Comparison of ENCODE assay signal across 10 cellular contexts in genomic region chr6:158655569-158656450, GRCh38. TPM values are rescaled to one million over a fixed set of nuclear protein-coding genes. Genes with fewer than 3 reads are reported as not detected.
DNase-seq lines count a peak whose midpoint lies in the region; ATAC-seq and TF ChIP-seq lines count a peak whose summit lies in the region.
"Had no signal": no experiment of that assay in that cellular context is flagged by ENCODE, and none has a peak within 500 bp of the region (broad histone marks: within the 10 kb centered on the region; RNA-seq: fewer than 3 reads in every experiment).

No MANE protein-coding gene starts in this region.

- peak overlapping the region; percentile 87 for H4K8ac ChIP-seq in mesenchymal stem cell (ENCODE audit: low read length)

- H3K4me1 ChIP-seq in mesenchymal stem cell (ENCODE audit: control insufficient read depth, insufficient read depth, low read depth, low read length) = peaks cover 14% of the 10 kb centered on the region
- H3K4me1 ChIP-seq: prostate gland had no signal

- H2BK12ac ChIP-seq in mesenchymal stem cell (ENCODE audit: low read length in 2 of 2) = peak overlapping the region; percentile 55 to 100

- H3K4me2 ChIP-seq in mesenchymal stem cell (ENCODE audit: low read length, poor library complexity, severe bottlenecking) = no peak overlapping the region

- DNase-seq in AG04450 (ENCODE audit: low read depth, low spot score) = no peak
- peak; percentile 54 for DNase-seq in LHCN-M2 (ENCODE audit: low read depth)
- peak; percentile 27 for DNase-seq in WERI-Rb-1
- DNase-seq in mesenchymal stem cell = peak; percentile 84
- no peak for DNase-seq in GM19240 (ENCODE audit: insufficient read length, low spot score)
- no peak for DNase-seq in cerebellar nuclear complex (lab: John Stamatoyannopoulos, UW)

- H3K4me3 ChIP-seq in AG04450 (ENCODE audit: low read depth, low read length) = no peak overlapping the region
- H3K4me3 ChIP-seq in WERI-Rb-1 (ENCODE audit: low read depth, low read length) = no peak overlapping the region
- H3K4me3 ChIP-seq in mesenchymal stem cell (ENCODE audit: insufficient read depth in 1 of 2, low read depth in 1 of 2, low read length in 2 of 2) = no peak overlapping the region
- H3K4me3 ChIP-seq: prostate gland had no signal

- H3K27ac ChIP-seq in AG04450 (ENCODE audit: low read depth, low read length) = peak overlapping the region; percentile 92
- H3K27ac ChIP-seq in WERI-Rb-1 = no peak overlapping the region
- no peak overlapping the region for H3K27ac ChIP-seq in mesenchymal stem cell (ENCODE audit: low read length, poor library complexity, severe bottlenecking)
- H3K27ac ChIP-seq: VCaP had no signal

- H2BK5ac ChIP-seq in mesenchymal stem cell (ENCODE audit: low read depth, low read length, poor library complexity, severe bottlenecking) = no peak overlapping the region

- peak overlapping the region in 1 of 2 experiments; percentile 78 for H3K14ac ChIP-seq in mesenchymal stem cell (ENCODE audit: low read length in 2 of 2)

- H4K91ac ChIP-seq in mesenchymal stem cell (ENCODE audit: low read length) = peak overlapping the region; percentile 94

- H3K9ac ChIP-seq in mesenchymal stem cell (ENCODE audit: low read length) = peak overlapping the region; percentile 70

- no peak for ATAC-seq in GM21576 (IDR thresholded peaks at IDR 0.05; ENCODE audit: unreplicated experiment)
- ATAC-seq in HG03045 (IDR thresholded peaks at IDR 0.05; ENCODE audit: unreplicated experiment) = no peak

- H3K36me3 ChIP-seq in WERI-Rb-1 (no peaks in the 10 kb centered on the region), mesenchymal stem cell (ENCODE audit: control insufficient read depth in 1 of 2, insufficient read depth in 2 of 2, low read depth in 1 of 2, low read length in 2 of 2) (no peaks in the 10 kb centered on the region)
- H3K36me3 ChIP-seq: prostate gland had no signal

- no peak for TF ChIP-seq CTCF in AG04450 (IDR thresholded peaks at IDR 0.05; ENCODE audit: low read depth, low read length)
- no peak for TF ChIP-seq CTCF in WERI-Rb-1 (IDR thresholded peaks at IDR 0.05; ENCODE audit: low read depth, low read length)

- CTCF ChIA-PET in AG04450 (lab: Charles Lee) = interaction anchor here (1.0 kb wide), 1 partner anchor 36 kb away, joined by 5 read pairs; no protein-coding TSS in a partner anchor

- POLR2A ChIA-PET in AG04450 (lab: Yijun Ruan, JAX) = interaction anchor here (0.6 to 1.8 kb wide), 2 partner anchors 11 to 19 kb away, joined by 10 to 12 read pairs; partner anchors contain the start of gene DYNLT1

- peak overlapping the region; percentile 69 to 95 for H3K4ac ChIP-seq in mesenchymal stem cell (ENCODE audit: low read depth in 1 of 2, low read length in 2 of 2)

- H3K18ac ChIP-seq in mesenchymal stem cell (ENCODE audit: low read depth in 1 of 2, low read length in 2 of 2) = peak overlapping the region; percentile 93 to 96

- no peaks in the 10 kb centered on the region for H3K9me3 ChIP-seq in AG04450 (ENCODE audit: control insufficient read depth, insufficient read depth, low read length)
- peaks cover 3% of the 10 kb centered on the region for H3K9me3 ChIP-seq in WERI-Rb-1 (ENCODE audit: severe bottlenecking)
- no peaks in the 10 kb centered on the region for H3K9me3 ChIP-seq in mesenchymal stem cell (ENCODE audit: control insufficient read depth, low read length)
- H3K9me3 ChIP-seq: prostate gland had no signal

- no peaks in the 10 kb centered on the region for H3K79me1 ChIP-seq in mesenchymal stem cell (replicated peaks; ENCODE audit: low read length, poor library complexity, severe bottlenecking)

- H2AFZ ChIP-seq in mesenchymal stem cell (ENCODE audit: low read depth, low read length) = no peak overlapping the region

- no peaks in the 10 kb centered on the region for H3K27me3 ChIP-seq in AG04450 (ENCODE audit: control insufficient read depth, insufficient read depth, low read length)
- H3K27me3 ChIP-seq in WERI-Rb-1 (ENCODE audit: insufficient read depth, low read depth, severe bottlenecking) = no peaks in the 10 kb centered on the region
- no peaks in the 10 kb centered on the region for H3K27me3 ChIP-seq in mesenchymal stem cell (ENCODE audit: control insufficient read depth in 1 of 2, insufficient read depth in 1 of 2, low read length in 2 of 2)

- peak overlapping the region; percentile 2 for H2AK5ac ChIP-seq in mesenchymal stem cell (ENCODE audit: low read length, severe bottlenecking)

- peak overlapping the region in 1 of 2 experiments; percentile 27 for H3K23ac ChIP-seq in mesenchymal stem cell (ENCODE audit: low read length in 2 of 2)

- H2BK120ac ChIP-seq in mesenchymal stem cell (ENCODE audit: low read depth, low read length) = peak overlapping the region; percentile 64

- peak overlapping the region; percentile 75 for H2BK15ac ChIP-seq in mesenchymal stem cell (ENCODE audit: low read depth, poor library complexity, severe bottlenecking)

- WGBS in mesenchymal stem cell = 84% methylated on average over 22 of the region's 22 CpGs

RNA-seq across cellular contexts. Expression of gene SYTL3, which starts 6.0 kb away (rescaled TPM):
- polyA plus RNA-seq in AG04450 (2011; rRNA removed) = 1.6 TPM in 2 replicates
- 1.6 and 2.0 TPM in 2 replicates for polyA minus RNA-seq in AG04450 (2011; rRNA and poly(A)+ RNA removed)
- total RNA-seq in LHCN-M2 (2014; rRNA removed) = 9.5 and 13.8 TPM in 2 replicates
- 4.8 TPM for polyA plus RNA-seq in LHCN-M2 (2012)
- 2.1 TPM for polyA plus RNA-seq in mesenchymal stem cell (2013, experiment 1 of 2)
- 2.3 TPM for polyA plus RNA-seq in mesenchymal stem cell (2013, experiment 2 of 2)

RNA-seq across cellular contexts. Expression of gene DYNLT1, which starts 11.3 kb away (rescaled TPM):
- 414 and 422 TPM in 2 replicates for polyA plus RNA-seq in AG04450 (2011; rRNA removed)
- polyA minus RNA-seq in AG04450 (2011; rRNA and poly(A)+ RNA removed) = 125 and 133 TPM in 2 replicates
- 90.4 and 99.8 TPM in 2 replicates for total RNA-seq in LHCN-M2 (2014; rRNA removed)
- 332 TPM for polyA plus RNA-seq in LHCN-M2 (2012)
- 187 TPM for polyA plus RNA-seq in mesenchymal stem cell (2013, experiment 1 of 2)
- 199 TPM for polyA plus RNA-seq in mesenchymal stem cell (2013, experiment 2 of 2)

Comparison
In these comparisons a context has a peak if more than half of its experiments do, and no peak if none do; other contexts are left out.
1. DNase-seq: peak in LHCN-M2 (single experiment), WERI-Rb-1 (single experiment) and mesenchymal stem cell (single experiment); none in AG04450 (single experiment), GM19240 (single experiment) and cerebellar nuclear complex (0 of 2).